In the genomic region with DNA sequence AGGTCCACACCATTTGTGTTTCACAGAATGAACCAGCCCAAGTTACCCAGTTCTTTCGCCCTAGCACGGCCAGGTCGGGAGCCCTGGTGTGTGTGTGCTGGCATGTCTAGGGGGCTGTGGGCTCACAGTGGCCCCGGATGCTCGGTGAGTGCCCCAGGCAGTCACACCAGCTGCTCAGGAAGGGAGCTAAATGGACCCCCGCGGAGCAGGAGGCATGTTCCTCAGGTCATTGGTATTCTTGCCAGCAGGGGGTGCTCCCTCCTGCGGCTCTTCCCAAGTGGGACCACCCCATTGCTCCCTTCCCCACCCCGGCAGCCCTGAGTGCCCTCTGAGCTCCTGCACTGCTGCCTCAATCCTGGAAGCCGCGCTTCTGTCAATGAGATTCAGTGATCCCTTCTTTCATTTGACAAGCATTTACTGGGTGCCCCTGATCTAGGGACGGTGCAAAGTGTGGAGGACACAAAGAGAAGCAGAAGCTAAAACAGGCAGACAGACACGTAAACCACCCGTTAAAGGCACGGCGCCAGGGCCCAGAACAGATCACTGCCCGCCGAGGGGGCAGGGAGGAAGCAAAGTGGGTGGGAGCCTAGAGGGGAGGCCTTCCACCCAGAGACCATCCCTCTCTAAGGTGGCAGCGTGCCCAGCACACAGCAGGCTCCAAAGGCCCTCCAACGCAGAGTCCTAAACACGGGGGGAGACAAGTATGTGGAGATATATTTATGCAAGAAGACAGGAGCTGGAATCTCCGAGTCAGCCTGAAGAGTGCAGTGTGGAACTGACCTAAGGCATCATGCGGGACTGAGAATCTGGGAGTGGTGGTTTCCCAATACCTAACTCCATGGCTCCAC, we compare ENCODE assay signal across 8 cellular contexts. TPM values are rescaled to one million over a fixed set of nuclear protein-coding genes. Genes with fewer than 3 reads are reported as not detected.
DNase-seq lines count a peak whose midpoint lies in the region; ATAC-seq and TF ChIP-seq lines count a peak whose summit lies in the region.

No MANE protein-coding gene starts in this region.

- H3K4me1 ChIP-seq in hepatocyte (ENCODE audit: insufficient read depth), result no peaks in the 10 kb centered on the region

- no peak overlapping the region for H3K4me3 ChIP-seq in H7 (ENCODE audit: insufficient read depth, low read depth, low read length)
- no peak overlapping the region for H3K4me3 ChIP-seq in WI38 (ENCODE audit: low read depth, low read length)
- no peak overlapping the region for H3K4me3 ChIP-seq in hepatocyte

- H2AFZ ChIP-seq in hepatocyte, result no peak overlapping the region

- H3K27ac ChIP-seq in hepatocyte, result no peak overlapping the region
- no peak overlapping the region for H3K27ac ChIP-seq in caudate nucleus (ENCODE audit: low read depth, low read length)

- no peak overlapping the region for H3K4me2 ChIP-seq in hepatocyte

- DNase-seq in 8988T, result peak; percentile 82
- peak; percentile 79 for DNase-seq in H7
- DNase-seq in hepatocyte (ENCODE audit: low spot score), result no peak
- no peak for DNase-seq in HK-2 (ENCODE audit: unreplicated experiment)
- DNase-seq in activated CD4-positive, alpha-beta T cell treated with anti-CD3 and anti-CD28 coated beads, Interleukin-2, amount 50 U/mL, for 4 hours, result no peak
- no peak for DNase-seq in caudate nucleus (lab: John Stamatoyannopoulos, UW)

- no peaks in the 10 kb centered on the region for H4K20me1 ChIP-seq in hepatocyte (ENCODE audit: insufficient read depth, poor library complexity, severe bottlenecking)

- H3K9me3 ChIP-seq in hepatocyte (ENCODE audit: low read depth), result no peaks in the 10 kb centered on the region

- no peaks in the 10 kb centered on the region for H3K9me2 ChIP-seq in hepatocyte (replicated peaks; ENCODE audit: insufficient read depth)

- 85% methylated on average over 23 of the region's 23 CpGs for WGBS in hepatocyte (ENCODE audit: low lambda C conversion rate, missing lambda C conversion rate)

- H3K36me3 ChIP-seq in H7 (replicated peaks; ENCODE audit: control insufficient read depth, insufficient read depth, low read length), result peaks cover 23% of the 10 kb centered on the region
- no peaks in the 10 kb centered on the region for H3K36me3 ChIP-seq in hepatocyte (replicated peaks; ENCODE audit: insufficient read depth, low read depth)

- TF ChIP-seq CTCF in WI38 (IDR thresholded peaks at IDR 0.05; ENCODE audit: low read depth, low read length), result peak; percentile 36
- peak; percentile 36 for TF ChIP-seq CTCF in hepatocyte (IDR thresholded peaks at IDR 0.05; ENCODE audit: poor library complexity)

- no peak for ATAC-seq in HG02610 (IDR thresholded peaks at IDR 0.05; ENCODE audit: unreplicated experiment)

- no peaks in the 10 kb centered on the region for H3K79me2 ChIP-seq in hepatocyte

- H3K27me3 ChIP-seq in H7 (ENCODE audit: control insufficient read depth, insufficient read depth, low read length) (no peaks in the 10 kb centered on the region), hepatocyte (no peaks in the 10 kb centered on the region)

RNA-seq across cellular contexts. Expression of gene ADPRHL1, which starts 5.2 kb away (rescaled TPM):
- total RNA-seq in H7 (2014; rRNA removed; shearing (Covaris generic)), result 0.89 and 1.4 TPM in 2 replicates
- total RNA-seq in hepatocyte, result 1.1 and 1.2 TPM in 2 replicates
- polyA plus RNA-seq in hepatocyte, result 0.58 and 1.0 TPM in 2 replicates

RNA-seq across cellular contexts. Expression of gene DCUN1D2, which starts 32.1 kb away (rescaled TPM):
- 11.9 and 15.5 TPM in 2 replicates for total RNA-seq in H7 (2014; rRNA removed; shearing (Covaris generic))
- total RNA-seq in hepatocyte, result 10.2 and 10.4 TPM in 2 replicates
- polyA plus RNA-seq in hepatocyte, result 4.1 and 8.4 TPM in 2 replicates

Comparison
In these comparisons a context has a peak if more than half of its experiments do, and no peak if none do; other contexts are left out.
1. DNase-seq: peak in 8988T (single experiment) and H7 (single experiment); none in hepatocyte (single experiment), HK-2 (single experiment), activated CD4-positive, alpha-beta T cell treated with anti-CD3 and anti-CD28 coated beads, Interleukin-2, amount 50 U/mL, for 4 hours (0 of 2) and caudate nucleus (0 of 61).